In genomic region chr5:180811623-180812119, GRCh38 we compare ENCODE assay signal across 2 cellular contexts.
TF ChIP-seq lines count a peak whose summit lies in the region.

No MANE protein-coding gene starts in this region.

TF ChIP-seq in SK-N-SH, 30 proteins besides CTCF, POLR2A, EP300 and RAD21 (continued from another document):
- TF ChIP-seq CHD2 (IDR thresholded peaks at IDR 0.05; ENCODE audit: low read length, partially characterized antibody), result no peak
- TF ChIP-seq FOSL2 (IDR thresholded peaks at IDR 0.05; ENCODE audit: borderline replicate concordance, low read depth), result no peak
- TF ChIP-seq YY1 (IDR thresholded peaks at IDR 0.05; ENCODE audit: low read depth), result no peak
- TF ChIP-seq ELF1 (IDR thresholded peaks at IDR 0.05), result no peak
- no peak for TF ChIP-seq MAX (IDR thresholded peaks at IDR 0.05; ENCODE audit: low read depth)
- no peak for TF ChIP-seq EZH2phosphoT487 (IDR thresholded peaks at IDR 0.05; ENCODE audit: borderline replicate concordance, low read depth)
- no peak for TF ChIP-seq FOXM1 (IDR thresholded peaks at IDR 0.05; ENCODE audit: low read depth)
- no peak for TF ChIP-seq NFIC (IDR thresholded peaks at IDR 0.05; ENCODE audit: borderline replicate concordance)
- TF ChIP-seq TCF12 (IDR thresholded peaks at IDR 0.05), result no peak
- TF ChIP-seq, protein P1, sequence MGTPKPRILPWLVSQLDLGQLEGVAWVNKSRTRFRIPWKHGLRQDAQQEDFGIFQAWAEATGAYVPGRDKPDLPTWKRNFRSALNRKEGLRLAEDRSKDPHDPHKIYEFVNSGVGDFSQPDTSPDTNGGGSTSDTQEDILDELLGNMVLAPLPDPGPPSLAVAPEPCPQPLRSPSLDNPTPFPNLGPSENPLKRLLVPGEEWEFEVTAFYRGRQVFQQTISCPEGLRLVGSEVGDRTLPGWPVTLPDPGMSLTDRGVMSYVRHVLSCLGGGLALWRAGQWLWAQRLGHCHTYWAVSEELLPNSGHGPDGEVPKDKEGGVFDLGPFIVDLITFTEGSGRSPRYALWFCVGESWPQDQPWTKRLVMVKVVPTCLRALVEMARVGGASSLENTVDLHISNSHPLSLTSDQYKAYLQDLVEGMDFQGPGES (IDR thresholded peaks at IDR 0.05; ENCODE audit: low read depth, low read length), result no peak
- TF ChIP-seq SMC3 (IDR thresholded peaks at IDR 0.05; ENCODE audit: low read depth, low read length), result no peak
- TF ChIP-seq, protein P2, sequence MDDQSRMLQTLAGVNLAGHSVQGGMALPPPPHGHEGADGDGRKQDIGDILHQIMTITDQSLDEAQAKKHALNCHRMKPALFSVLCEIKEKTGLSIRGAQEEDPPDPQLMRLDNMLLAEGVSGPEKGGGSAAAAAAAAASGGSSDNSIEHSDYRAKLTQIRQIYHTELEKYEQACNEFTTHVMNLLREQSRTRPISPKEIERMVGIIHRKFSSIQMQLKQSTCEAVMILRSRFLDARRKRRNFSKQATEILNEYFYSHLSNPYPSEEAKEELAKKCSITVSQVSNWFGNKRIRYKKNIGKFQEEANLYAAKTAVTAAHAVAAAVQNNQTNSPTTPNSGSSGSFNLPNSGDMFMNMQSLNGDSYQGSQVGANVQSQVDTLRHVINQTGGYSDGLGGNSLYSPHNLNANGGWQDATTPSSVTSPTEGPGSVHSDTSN (IDR thresholded peaks at IDR 0.05), result no peak
- TF ChIP-seq NRF1 (IDR thresholded peaks at IDR 0.05; ENCODE audit: low read depth, low read length), result no peak
- no peak for TF ChIP-seq RCOR1 (IDR thresholded peaks at IDR 0.05; ENCODE audit: low read length)
TF ChIP-seq in SK-N-SH: peak in this region for 0.

TF ChIP-seq in SK-N-SH treated with all-trans-retinoic acid at 6 μM for 48 hours, 23 proteins besides CTCF, POLR2A, EP300 and RAD21 (continued from another document):
- TF ChIP-seq, protein P3, sequence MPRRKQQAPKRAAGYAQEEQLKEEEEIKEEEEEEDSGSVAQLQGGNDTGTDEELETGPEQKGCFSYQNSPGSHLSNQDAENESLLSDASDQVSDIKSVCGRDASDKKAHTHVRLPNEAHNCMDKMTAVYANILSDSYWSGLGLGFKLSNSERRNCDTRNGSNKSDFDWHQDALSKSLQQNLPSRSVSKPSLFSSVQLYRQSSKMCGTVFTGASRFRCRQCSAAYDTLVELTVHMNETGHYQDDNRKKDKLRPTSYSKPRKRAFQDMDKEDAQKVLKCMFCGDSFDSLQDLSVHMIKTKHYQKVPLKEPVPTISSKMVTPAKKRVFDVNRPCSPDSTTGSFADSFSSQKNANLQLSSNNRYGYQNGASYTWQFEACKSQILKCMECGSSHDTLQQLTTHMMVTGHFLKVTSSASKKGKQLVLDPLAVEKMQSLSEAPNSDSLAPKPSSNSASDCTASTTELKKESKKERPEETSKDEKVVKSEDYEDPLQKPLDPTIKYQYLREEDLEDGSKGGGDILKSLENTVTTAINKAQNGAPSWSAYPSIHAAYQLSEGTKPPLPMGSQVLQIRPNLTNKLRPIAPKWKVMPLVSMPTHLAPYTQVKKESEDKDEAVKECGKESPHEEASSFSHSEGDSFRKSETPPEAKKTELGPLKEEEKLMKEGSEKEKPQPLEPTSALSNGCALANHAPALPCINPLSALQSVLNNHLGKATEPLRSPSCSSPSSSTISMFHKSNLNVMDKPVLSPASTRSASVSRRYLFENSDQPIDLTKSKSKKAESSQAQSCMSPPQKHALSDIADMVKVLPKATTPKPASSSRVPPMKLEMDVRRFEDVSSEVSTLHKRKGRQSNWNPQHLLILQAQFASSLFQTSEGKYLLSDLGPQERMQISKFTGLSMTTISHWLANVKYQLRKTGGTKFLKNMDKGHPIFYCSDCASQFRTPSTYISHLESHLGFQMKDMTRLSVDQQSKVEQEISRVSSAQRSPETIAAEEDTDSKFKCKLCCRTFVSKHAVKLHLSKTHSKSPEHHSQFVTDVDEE (CRISPR knock-in tag; IDR thresholded peaks at IDR 0.05), result no peak
- TF ChIP-seq ZFP3 (CRISPR knock-in tag; IDR thresholded peaks at IDR 0.05), result no peak
- TF ChIP-seq GLIS3 (CRISPR knock-in tag; IDR thresholded peaks at IDR 0.05), result no peak
- no peak for TF ChIP-seq ESRRG (CRISPR knock-in tag; IDR thresholded peaks at IDR 0.05)
- TF ChIP-seq CREB5 (CRISPR knock-in tag; IDR thresholded peaks at IDR 0.05; ENCODE audit: low read depth), result no peak
- no peak for TF ChIP-seq ZNF8 (CRISPR knock-in tag; IDR thresholded peaks at IDR 0.05)
- TF ChIP-seq ZNF565 (CRISPR knock-in tag; conservative IDR thresholded peaks at IDR 0.05; ENCODE audit: low read depth), result no peak
- TF ChIP-seq, protein P4, sequence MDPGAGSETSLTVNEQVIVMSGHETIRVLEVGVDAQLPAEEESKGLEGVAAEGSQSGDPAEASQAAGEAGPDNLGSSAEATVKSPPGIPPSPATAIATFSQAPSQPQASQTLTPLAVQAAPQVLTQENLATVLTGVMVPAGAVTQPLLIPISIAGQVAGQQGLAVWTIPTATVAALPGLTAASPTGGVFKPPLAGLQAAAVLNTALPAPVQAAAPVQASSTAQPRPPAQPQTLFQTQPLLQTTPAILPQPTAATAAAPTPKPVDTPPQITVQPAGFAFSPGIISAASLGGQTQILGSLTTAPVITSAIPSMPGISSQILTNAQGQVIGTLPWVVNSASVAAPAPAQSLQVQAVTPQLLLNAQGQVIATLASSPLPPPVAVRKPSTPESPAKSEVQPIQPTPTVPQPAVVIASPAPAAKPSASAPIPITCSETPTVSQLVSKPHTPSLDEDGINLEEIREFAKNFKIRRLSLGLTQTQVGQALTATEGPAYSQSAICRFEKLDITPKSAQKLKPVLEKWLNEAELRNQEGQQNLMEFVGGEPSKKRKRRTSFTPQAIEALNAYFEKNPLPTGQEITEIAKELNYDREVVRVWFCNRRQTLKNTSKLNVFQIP (CRISPR knock-in tag; IDR thresholded peaks at IDR 0.05; ENCODE audit: borderline replicate concordance, low read depth), result no peak
- TF ChIP-seq BACH2 (CRISPR knock-in tag; IDR thresholded peaks at IDR 0.05; ENCODE audit: borderline replicate concordance), result no peak
- TF ChIP-seq ZFP30 (CRISPR knock-in tag; IDR thresholded peaks at IDR 0.05), result no peak
- TF ChIP-seq PATZ1 (CRISPR knock-in tag; IDR thresholded peaks at IDR 0.05; ENCODE audit: borderline replicate concordance), result no peak
